Comparison of ENCODE assay signal across 8 cellular contexts in the genomic region with DNA sequence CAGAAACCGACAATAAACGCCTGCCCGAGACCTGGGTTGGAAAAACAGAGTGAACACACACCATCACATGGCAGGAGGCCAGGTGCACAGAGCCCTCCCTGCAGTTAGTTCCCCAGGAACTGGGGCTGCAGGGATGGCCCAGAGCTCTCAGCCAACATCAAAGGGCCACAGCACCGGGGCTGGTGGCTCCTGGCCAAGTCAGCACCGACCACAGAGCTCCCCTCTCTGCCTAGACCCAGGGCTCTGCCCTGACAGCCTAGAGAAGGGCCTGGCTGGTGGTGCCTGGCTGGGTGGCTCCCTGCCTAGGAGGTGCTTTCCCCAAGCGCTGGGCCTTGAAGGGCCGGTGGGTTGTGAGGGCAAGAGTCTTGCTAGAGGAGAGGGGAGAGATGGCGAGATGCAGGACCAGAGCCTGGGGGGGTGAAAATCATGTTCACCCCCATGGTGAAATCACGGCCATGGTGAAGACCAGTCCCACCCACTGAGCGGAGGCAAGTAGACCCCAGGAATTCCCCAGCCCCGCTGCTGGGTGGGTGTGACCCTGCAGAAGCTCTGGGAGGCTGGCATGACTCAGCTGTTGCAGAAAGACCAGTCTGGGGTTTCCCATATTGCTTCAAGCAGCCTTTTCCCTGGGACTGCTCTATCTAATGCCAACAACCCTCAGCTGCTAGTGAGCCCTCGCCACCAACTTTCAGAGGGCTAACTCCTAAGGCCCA. TPM values are rescaled to one million over a fixed set of nuclear protein-coding genes. Genes with fewer than 3 reads are reported as not detected.
DNase-seq lines count a peak whose midpoint lies in the region; ATAC-seq and TF ChIP-seq lines count a peak whose summit lies in the region.

No MANE protein-coding gene starts in this region.

- H3K4me3 ChIP-seq in AG04449 (ENCODE audit: low read depth, low read length), result no peak overlapping the region
- no peak overlapping the region for H3K4me3 ChIP-seq in fibroblast of the aortic adventitia (ENCODE audit: low read depth, low read length)

- peak; percentile 33 for ATAC-seq in GM18517 (IDR thresholded peaks at IDR 0.05; ENCODE audit: unreplicated experiment)

- no peak overlapping the region for H3K27ac Mint-ChIP-seq in glutamatergic neuron (ENCODE audit: unreplicated experiment)

- H3K4me1 Mint-ChIP-seq in glutamatergic neuron (ENCODE audit: low read depth, unreplicated experiment), result peaks cover 11% of the 10 kb centered on the region

- H3K27me3 Mint-ChIP-seq in glutamatergic neuron (ENCODE audit: unreplicated experiment), result peaks cover under 1% of the 10 kb centered on the region

- POLR2A ChIA-PET in AG04449 (lab: Yijun Ruan, JAX), result no interaction called here

- no peak overlapping the region for H3K4me3 Mint-ChIP-seq in glutamatergic neuron (ENCODE audit: unreplicated experiment)

- H3K9me3 Mint-ChIP-seq in glutamatergic neuron (ENCODE audit: unreplicated experiment), result peaks cover 3% of the 10 kb centered on the region

- no peak for TF ChIP-seq CTCF in AG04449 (IDR thresholded peaks at IDR 0.05; ENCODE audit: insufficient read depth, low read length, missing control alignments)
- no peak for TF ChIP-seq CTCF in fibroblast of the aortic adventitia (IDR thresholded peaks at IDR 0.05; ENCODE audit: insufficient read depth, low read length)
- no peak for TF ChIP-seq CTCF in glutamatergic neuron (IDR thresholded peaks at IDR 0.05; ENCODE audit: partially characterized antibody, unreplicated experiment)

- CTCF ChIA-PET in AG04449 (lab: Yijun Ruan, JAX), result interaction anchor here (1.3 to 4.6 kb wide), 3 partner anchors 40 to 223 kb away, joined by 3 to 37 read pairs (median 7); no protein-coding TSS in a partner anchor

- no peaks in the 10 kb centered on the region for H3K36me3 Mint-ChIP-seq in glutamatergic neuron (ENCODE audit: unreplicated experiment)

- DNase-seq in AG04449 (ENCODE audit: low read depth, low spot score) (peak; percentile 75), M059J (ENCODE audit: low read depth) (peak; percentile 79), activated T-cell treated with anti-CD3 and anti-CD28 coated beads for 4 hours (peak; percentile 39), fibroblast of the aortic adventitia (ENCODE audit: low read depth) (peak; percentile 93), SK-N-DZ (ENCODE audit: low spot score) (no peak), glutamatergic neuron (no peak)
- peak; percentile 72 for DNase-seq in stimulated activated CD8-positive, alpha-beta memory T cell treated with anti-CD3 and anti-CD28 coated beads, Interleukin-4, amount 100 ng/mL, for 48 hours

RNA-seq across cellular contexts. Expression of a gene that starts 7.2 kb away (rescaled TPM):
- total RNA-seq in M059J (2014; rRNA removed; shearing (Covaris generic)), result 40.7 and 76.3 TPM in 2 replicates
- 5.7 TPM in 2 replicates for total RNA-seq in fibroblast of the aortic adventitia (ENCODE audit: low replicate concordance)
- 91.3 and 98.4 TPM in 2 replicates for polyA plus RNA-seq in SK-N-DZ (2014; cell fraction: cytosol; rRNA removed)
- 69.5 and 119 TPM in 2 replicates for polyA plus RNA-seq in SK-N-DZ (2014; cell fraction: nucleus; rRNA removed)
- 18.5 TPM for total RNA-seq in glutamatergic neuron (ENCODE audit: unreplicated experiment)

Comparison
In these comparisons a context has a peak if more than half of its experiments do, and no peak if none do; other contexts are left out.
1. DNase-seq: peak in AG04449 (single experiment), M059J (single experiment), activated T-cell treated with anti-CD3 and anti-CD28 coated beads for 4 hours (single experiment), fibroblast of the aortic adventitia (single experiment) and stimulated activated CD8-positive, alpha-beta memory T cell treated with anti-CD3 and anti-CD28 coated beads, Interleukin-4, amount 100 ng/mL, for 48 hours (single experiment); none in SK-N-DZ (single experiment) and glutamatergic neuron (single experiment).